ENCODE assay signal across 8 cellular contexts in the genomic region with DNA sequence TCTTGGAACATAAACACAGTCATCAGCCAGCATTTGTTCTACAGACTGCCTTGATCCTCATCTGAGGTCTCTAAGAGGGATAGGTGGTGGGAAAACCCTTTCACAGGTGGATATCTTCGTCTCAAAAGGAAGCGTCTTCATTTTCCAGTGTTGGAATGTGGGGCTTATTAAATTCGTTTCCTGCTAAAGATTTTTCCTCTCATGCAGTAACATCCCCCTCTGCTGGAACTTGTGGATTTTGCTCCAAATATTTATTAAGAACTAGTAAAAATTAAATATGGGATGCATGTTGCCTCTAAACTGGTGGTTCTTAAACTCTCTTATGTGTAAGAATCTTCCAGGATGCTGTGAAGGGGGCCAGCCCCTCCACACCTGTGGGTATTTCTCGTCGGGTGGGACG. TPM values are rescaled to one million over a fixed set of nuclear protein-coding genes. Genes with fewer than 3 reads are reported as not detected.
DNase-seq lines count a peak whose midpoint lies in the region; ATAC-seq and TF ChIP-seq lines count a peak whose summit lies in the region.

No MANE protein-coding gene starts in this region.

- H3K27me3 Mint-ChIP-seq in effector memory CD8-positive, alpha-beta T cell = peaks cover 45 to 66% of the 10 kb centered on the region in 2 donors

- H3K36me3 ChIP-seq in breast epithelium (no peaks in the 10 kb centered on the region), left lung (no peaks in the 10 kb centered on the region)

- no peaks in the 10 kb centered on the region for H3K27me3 ChIP-seq in breast epithelium
- no peaks in the 10 kb centered on the region for H3K27me3 ChIP-seq in left lung

- TF ChIP-seq POLR2A in NB4 (IDR thresholded peaks at IDR 0.05; ENCODE audit: extremely low read depth, insufficient read length) (no peak), breast epithelium (IDR thresholded peaks at IDR 0.05) (no peak)

- TF ChIP-seq CTCF in NB4 (IDR thresholded peaks at IDR 0.05; ENCODE audit: low read depth, low read length) (peak; percentile 33), breast epithelium (IDR thresholded peaks at IDR 0.05) (peak in 2 of 3 donors; percentile 29 to 52), left lung (IDR thresholded peaks at IDR 0.05) (no peak)

- ATAC-seq in left colon (no peak), left lung (no peak)
- ATAC-seq in effector memory CD8-positive, alpha-beta T cell (replicated peaks) = no peak

- H3K9me3 Mint-ChIP-seq in effector memory CD8-positive, alpha-beta T cell = no peaks in the 10 kb centered on the region

- intact Hi-C loops in breast epithelium (cut with DNase I; ENCODE audit: low total_unique reads) (no loop called here), left colon (cut with DNase I, micrococcal nuclease) (no loop called here), left lung (cut with DNase I) (no loop called here)

- no peaks in the 10 kb centered on the region for H3K9me3 ChIP-seq in breast epithelium
- no peaks in the 10 kb centered on the region for H3K9me3 ChIP-seq in left lung

- no peak overlapping the region for H3K27ac Mint-ChIP-seq in effector memory CD8-positive, alpha-beta T cell

- H3K36me3 Mint-ChIP-seq in effector memory CD8-positive, alpha-beta T cell (ENCODE audit: insufficient read depth) = no peaks in the 10 kb centered on the region

- H3K4me1 ChIP-seq in breast epithelium (no peaks in the 10 kb centered on the region), left lung (no peaks in the 10 kb centered on the region)

- DNase-seq in COR-L47 (lab: John Stamatoyannopoulos, UW) (peak; percentile 22), NB4 (ENCODE audit: low read depth) (peak; percentile 48), breast epithelium (ENCODE audit: low spot score in 2 of 2) (no peak), myocyte (ENCODE audit: low read depth) (peak; percentile 75), left colon (no peak), left lung (no peak)
- no peak for DNase-seq in activated CD4-positive, alpha-beta T cell treated with anti-CD3 and anti-CD28 coated beads, Interleukin-2, amount 50 U/mL, for 4 hours
- no peak for DNase-seq in effector memory CD8-positive, alpha-beta T cell

- H3K4me3 Mint-ChIP-seq in effector memory CD8-positive, alpha-beta T cell = no peak overlapping the region

- no peaks in the 10 kb centered on the region for H3K4me1 Mint-ChIP-seq in effector memory CD8-positive, alpha-beta T cell (ENCODE audit: low read depth in 2 of 2)

- no peak overlapping the region for H3K27ac ChIP-seq in breast epithelium
- H3K27ac ChIP-seq in left lung = no peak overlapping the region

- no peak overlapping the region for H3K4me3 ChIP-seq in NB4 (ENCODE audit: low read depth, low read length)
- no peak overlapping the region for H3K4me3 ChIP-seq in breast epithelium
- no peak overlapping the region for H3K4me3 ChIP-seq in left lung

RNA-seq across cellular contexts. Expression of a gene that starts 20.1 kb away (rescaled TPM):
- total RNA-seq in breast epithelium = 10 to 100 TPM in 2 of 3 donors, 1 to 10 TPM in 1; 9.5 to 17.0 (median 12.1) TPM
- total RNA-seq in myocyte = 3.1 and 3.5 TPM in 2 replicates
- polyA plus RNA-seq in myocyte (2012) = 3.2 TPM
- 1 to 10 TPM; 8.7 to 9.8 TPM for total RNA-seq in left colon
- total RNA-seq in left lung = 1 to 10 TPM; 6.4 to 6.6 TPM

Comparison
In these comparisons a context has a peak if more than half of its experiments do, and no peak if none do; other contexts are left out.
1. DNase-seq: peak in COR-L47 (single experiment), NB4 (single experiment) and myocyte (single experiment); none in breast epithelium (0 of 2), left colon (0 of 2), left lung (0 of 2), activated CD4-positive, alpha-beta T cell treated with anti-CD3 and anti-CD28 coated beads, Interleukin-2, amount 50 U/mL, for 4 hours (0 of 2) and effector memory CD8-positive, alpha-beta T cell (0 of 3).
2. CTCF ChIP-seq: peak in NB4 (single experiment) and breast epithelium (2 of 3); none in left lung (0 of 2).